Comparison of ENCODE assay signal across 14 cellular contexts in genomic region chr1:220770245-220770913, GRCh38. TPM values are rescaled to one million over a fixed set of nuclear protein-coding genes. Genes with fewer than 3 reads are reported as not detected.
DNase-seq lines count a peak whose midpoint lies in the region; ATAC-seq, FAIRE-seq and TF ChIP-seq lines count a peak whose summit lies in the region.
"Had no signal": no experiment of that assay in that cellular context is flagged by ENCODE, and none has a peak within 500 bp of the region (broad histone marks: within the 10 kb centered on the region; RNA-seq: fewer than 3 reads in every experiment).

No MANE protein-coding gene starts in this region.

- H3K27me3 ChIP-seq in esophagus squamous epithelium (no peaks in the 10 kb centered on the region), Caco-2 (replicated peaks; ENCODE audit: control insufficient read depth, insufficient read depth, low read length) (no peaks in the 10 kb centered on the region)

- ATAC-seq in GM18517 (IDR thresholded peaks at IDR 0.05; ENCODE audit: unreplicated experiment) = peak; percentile 67
- peak; percentile 71 for ATAC-seq in GM21515 (IDR thresholded peaks at IDR 0.05; ENCODE audit: unreplicated experiment)
- ATAC-seq in HG03135 (IDR thresholded peaks at IDR 0.05; ENCODE audit: unreplicated experiment) = peak; percentile 54
- ATAC-seq: natural killer cell treated with Interleukin-12 subunit alpha and Interleukin-12 subunit beta and Interleukin-15 and Interleukin-18, amount 100 ng/mL, for 72 hours had no signal

- H3K27me3 Mint-ChIP-seq in Caco-2 (ENCODE audit: insufficient read depth, unreplicated experiment) = no peaks in the 10 kb centered on the region
- H3K27me3 Mint-ChIP-seq: activated CD4-positive, alpha-beta memory T cell treated with anti-CD3 and anti-CD28 coated beads, Interleukin-2, amount 10 ng/mL, durations not matched to agents 7 days and 5 days had no signal

- H3K36me3 ChIP-seq in esophagus squamous epithelium (peaks cover 0 to 37% (median 0%) of the 10 kb centered on the region in 3 donors), Caco-2 (ENCODE audit: control insufficient read depth, insufficient read depth, low read length) (peaks cover 2% of the 10 kb centered on the region; the same call in 1 of the 2 replicates)

- no TSS peak for BruUV-seq in Caco-2 (replicated peaks; lab: Mats Ljungman, UMichigan)

- TF ChIP-seq CTCF in esophagus squamous epithelium (IDR thresholded peaks at IDR 0.05) (no peak), Caco-2 (IDR thresholded peaks at IDR 0.05; ENCODE audit: insufficient read depth in 1 of 2, low read depth in 1 of 2, low read length in 1 of 2, severe bottlenecking in 1 of 2, unreplicated experiment in 1 of 2) (no peak)

- DNase-seq in esophagus squamous epithelium (lab: John Stamatoyannopoulos, UW) (peak; percentile 12), GM12891 (ENCODE audit: insufficient read length, low spot score) (no peak), NCI-H1417 treated with DMSO at 0.1 percent for 48 hours (lab: John Stamatoyannopoulos, UW) (no peak), Caco-2 (no peak), ACHN (no peak)
- DNase-seq: activated CD4-positive, alpha-beta memory T cell treated with anti-CD3 and anti-CD28 coated beads, Interleukin-2, amount 10 ng/mL, durations not matched to agents 7 days and 5 days; anterior cingulate cortex; GM23248 had no signal

- 64 to 89% methylated on average over 11 to 15 of the region's 15 CpGs for WGBS in esophagus squamous epithelium, 2 donors

- no peaks in the 10 kb centered on the region for H3K4me1 Mint-ChIP-seq in Caco-2 (ENCODE audit: low read depth, unreplicated experiment)
- H3K4me1 Mint-ChIP-seq: activated CD4-positive, alpha-beta memory T cell treated with anti-CD3 and anti-CD28 coated beads, Interleukin-2, amount 10 ng/mL, durations not matched to agents 7 days and 5 days had no signal

- H3K36me3 Mint-ChIP-seq in Caco-2 (ENCODE audit: insufficient read depth, unreplicated experiment) = peaks cover under 1% of the 10 kb centered on the region
- H3K36me3 Mint-ChIP-seq: natural killer cell treated with Interleukin-12 subunit alpha and Interleukin-12 subunit beta and Interleukin-15 and Interleukin-18, amount 100 ng/mL, for 72 hours had no signal

- no peak overlapping the region for H3K27ac Mint-ChIP-seq in Caco-2 (ENCODE audit: unreplicated experiment)
- H3K27ac Mint-ChIP-seq: activated CD4-positive, alpha-beta memory T cell treated with anti-CD3 and anti-CD28 coated beads, Interleukin-2, amount 10 ng/mL, durations not matched to agents 7 days and 5 days; natural killer cell treated with Interleukin-12 subunit alpha and Interleukin-12 subunit beta and Interleukin-15 and Interleukin-18, amount 100 ng/mL, for 72 hours had no signal

- TF ChIP-seq POLR2A in esophagus squamous epithelium (IDR thresholded peaks at IDR 0.05) (no peak), GM12891 (IDR thresholded peaks at IDR 0.05; ENCODE audit: low read depth, low read length) (no peak)

- H3K4me3 ChIP-seq in esophagus squamous epithelium (no peak overlapping the region), Caco-2 (ENCODE audit: low read depth, low read length) (no peak overlapping the region)
- H3K4me3 ChIP-seq: GM23248 had no signal

- H3K27ac ChIP-seq in esophagus squamous epithelium = no peak overlapping the region
- H3K27ac ChIP-seq: GM23248, KMS-11 had no signal

- in situ Hi-C loops in ACHN (cut with HindIII; ENCODE audit: low pct_ligation_motif_present, low pct_unique_long_range_greater_than_20kb, low sequenced_read_pairs) = no loop called here

- H3K9me3 Mint-ChIP-seq in Caco-2 (ENCODE audit: unreplicated experiment) = no peaks in the 10 kb centered on the region
- H3K9me3 Mint-ChIP-seq: activated CD4-positive, alpha-beta memory T cell treated with anti-CD3 and anti-CD28 coated beads, Interleukin-2, amount 10 ng/mL, durations not matched to agents 7 days and 5 days; natural killer cell treated with Interleukin-12 subunit alpha and Interleukin-12 subunit beta and Interleukin-15 and Interleukin-18, amount 100 ng/mL, for 72 hours had no signal

- no peak overlapping the region for H3K4me3 Mint-ChIP-seq in Caco-2 (ENCODE audit: unreplicated experiment)
- H3K4me3 Mint-ChIP-seq: activated CD4-positive, alpha-beta memory T cell treated with anti-CD3 and anti-CD28 coated beads, Interleukin-2, amount 10 ng/mL, durations not matched to agents 7 days and 5 days; natural killer cell treated with Interleukin-12 subunit alpha and Interleukin-12 subunit beta and Interleukin-15 and Interleukin-18, amount 100 ng/mL, for 72 hours had no signal

- no peaks in the 10 kb centered on the region for H3K9me3 ChIP-seq in esophagus squamous epithelium
- no peaks in the 10 kb centered on the region for H3K9me3 ChIP-seq in Caco-2

- POLR2A ChIA-PET in Caco-2 (lab: Charles Lee) = no interaction called here

- CTCF ChIA-PET in Caco-2 (lab: Charles Lee) = no interaction called here

- no peak for FAIRE-seq in GM12891 (lab: Jason Lieb, UNC)
- FAIRE-seq: endothelial cell of umbilical vein had no signal

- H3K4me1 ChIP-seq in esophagus squamous epithelium = peaks cover 0 to 17% (median 6%) of the 10 kb centered on the region in 3 donors
- H3K4me1 ChIP-seq in Caco-2 = peaks cover 16% of the 10 kb centered on the region

- intact Hi-C loops in esophagus squamous epithelium (cut with DNase I) = loop anchor here (10.0 kb wide), 1 partner anchor 76 kb away; the partner anchor contains the start of gene C1orf115
- intact Hi-C loops in Caco-2 (cut with micrococcal nuclease; ENCODE audit: unreplicated experiment) = loop anchor here (10.0 kb wide), 1 partner anchor 556 kb away; no protein-coding TSS in a partner anchor

TF ChIP-seq in GM12891, 5 proteins besides CTCF, POLR2A, EP300 and RAD21:
- TF ChIP-seq TAF1 (IDR thresholded peaks at IDR 0.05; ENCODE audit: low read depth, low read length) = no peak
- no peak for TF ChIP-seq POLR2AphosphoS5 (IDR thresholded peaks at IDR 0.05; ENCODE audit: low read depth, low read length)
- no peak for TF ChIP-seq PAX5 (IDR thresholded peaks at IDR 0.05; ENCODE audit: insufficient read depth, low read length, severe bottlenecking)
- no peak for TF ChIP-seq SPI1 (IDR thresholded peaks at IDR 0.05; ENCODE audit: low read depth, low read length)
- TF ChIP-seq POU2F2 (IDR thresholded peaks at IDR 0.05; ENCODE audit: low read depth, low read length) = no peak

RNA-seq across cellular contexts. Expression of gene MTARC1, which starts 16.3 kb away (rescaled TPM):
- total RNA-seq in esophagus squamous epithelium (10 to 100 TPM in 1 of 4 donors, 1 to 10 TPM in 3; 2.3 to 12.2 (median 4.9) TPM), Caco-2 (2022) (88.7 and 93.0 TPM in 2 replicates)
- polyA plus RNA-seq in GM12891 (2012; ENCODE audit: low read depth, missing spikeins) = not detected
- total RNA-seq: activated CD4-positive, alpha-beta memory T cell treated with anti-CD3 and anti-CD28 coated beads, Interleukin-2, amount 10 ng/mL, durations not matched to agents 7 days and 5 days had no signal

RNA-seq across cellular contexts. Expression of gene MTARC2, which starts 22.3 kb away (rescaled TPM):
- 1 to 10 TPM; 1.5 to 6.7 (median 6.1) TPM for total RNA-seq in esophagus squamous epithelium
- polyA plus RNA-seq in GM12891 (2012; ENCODE audit: low read depth, missing spikeins) = not detected
- 15.8 and 16.5 TPM in 2 replicates for total RNA-seq in Caco-2 (2022)
- total RNA-seq: activated CD4-positive, alpha-beta memory T cell treated with anti-CD3 and anti-CD28 coated beads, Interleukin-2, amount 10 ng/mL, durations not matched to agents 7 days and 5 days; natural killer cell treated with Interleukin-12 subunit alpha and Interleukin-12 subunit beta and Interleukin-15 and Interleukin-18, amount 100 ng/mL, for 72 hours had no signal
